8 cellular contexts compared by ENCODE assay signal in the genomic region with DNA sequence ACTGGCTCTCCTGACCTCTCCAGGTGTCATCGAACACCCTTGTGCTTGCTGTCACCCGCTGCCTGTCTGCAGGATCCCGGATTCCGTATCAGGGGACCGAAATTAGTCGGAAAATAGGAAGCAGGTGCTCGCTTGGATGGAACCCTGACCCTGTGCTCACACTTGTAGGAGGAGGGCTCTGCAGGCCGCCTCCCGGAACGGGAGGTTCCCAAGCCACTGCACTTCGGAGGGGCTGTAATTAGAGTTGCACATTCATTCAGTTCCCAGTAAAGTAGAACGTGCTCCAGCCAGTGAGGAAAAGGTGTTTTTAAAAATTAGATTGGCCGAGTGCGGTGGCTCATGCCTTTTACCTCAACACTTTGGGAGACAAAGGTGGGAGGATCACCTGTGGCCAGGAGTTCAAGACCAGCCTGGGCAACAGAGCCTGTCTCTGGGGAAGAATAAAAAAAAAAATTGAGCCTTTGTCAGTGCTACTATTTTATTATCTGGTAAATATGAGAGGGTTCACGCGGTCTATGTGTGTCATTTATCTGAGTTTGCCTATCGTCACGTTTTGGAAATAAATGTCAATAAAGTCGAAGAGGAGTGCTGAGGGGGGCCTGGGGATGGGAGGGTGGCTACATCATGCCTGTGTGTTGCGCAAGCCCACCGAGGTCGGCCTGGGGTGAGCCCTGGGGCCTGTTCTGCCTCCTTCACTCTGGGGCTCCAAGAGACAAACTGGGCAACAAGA. TPM values are rescaled to one million over a fixed set of nuclear protein-coding genes. Genes with fewer than 3 reads are reported as not detected.
DNase-seq lines count a peak whose midpoint lies in the region; ATAC-seq and TF ChIP-seq lines count a peak whose summit lies in the region.

No MANE protein-coding gene starts in this region.

- H3K9ac ChIP-seq in DND-41 (ENCODE audit: low read depth, low read length) = peak overlapping the region; percentile 99

- no peak for TF ChIP-seq CTCF in DND-41 (IDR thresholded peaks at IDR 0.05; ENCODE audit: borderline replicate concordance, extremely low read depth, low read length, poor library complexity, severe bottlenecking)
- no peak for TF ChIP-seq CTCF in RWPE1 (conservative IDR thresholded peaks at IDR 0.05; ENCODE audit: low read depth)
- TF ChIP-seq CTCF in sigmoid colon (IDR thresholded peaks at IDR 0.05) = no peak

- ATAC-seq in DND-41 (ENCODE audit: insufficient read depth, low read depth) = peak; percentile 84
- ATAC-seq in left ventricle myocardium superior = peak; percentile 55
- no peak for ATAC-seq in HG02588 (IDR thresholded peaks at IDR 0.05; ENCODE audit: unreplicated experiment)
- no peak for ATAC-seq in GM18867 (IDR thresholded peaks at IDR 0.05; ENCODE audit: unreplicated experiment)

- intact Hi-C loops in left ventricle myocardium superior (cut with micrococcal nuclease) = no loop called here
- intact Hi-C loops in sigmoid colon (cut with DNase I) = no loop called here

- no peaks in the 10 kb centered on the region for H3K9me3 Mint-ChIP-seq in activated naive CD8-positive, alpha-beta T cell treated with anti-CD3 and anti-CD28 coated beads for 36 hours

- CTCF ChIA-PET in RWPE1 (lab: Yijun Ruan, JAX) = interaction anchor here (1.2 kb wide), 1 partner anchor 90 kb away, joined by 5 read pairs; no protein-coding TSS in a partner anchor

- TF ChIP-seq EP300 in sigmoid colon (IDR thresholded peaks at IDR 0.05) = no peak

- peak overlapping the region; percentile 93 for H3K27ac Mint-ChIP-seq in activated naive CD8-positive, alpha-beta T cell treated with anti-CD3 and anti-CD28 coated beads for 36 hours

- peak overlapping the region; percentile 99 for H3K27ac ChIP-seq in DND-41 (ENCODE audit: low read length)
- H3K27ac ChIP-seq in RWPE1 = peak overlapping the region; percentile 97
- peak overlapping the region; percentile 95 to 99 (median 96) for H3K27ac ChIP-seq in sigmoid colon

- POLR2A ChIA-PET in RWPE1 (lab: Yijun Ruan, JAX; ENCODE audit: low non-redundant PET) = interaction anchor here (0.6 to 0.7 kb wide), 3 partner anchors 16 to 92 kb away, joined by 4 to 11 read pairs (median 10); no protein-coding TSS in a partner anchor

- peaks cover 25% of the 10 kb centered on the region for H3K36me3 Mint-ChIP-seq in activated naive CD8-positive, alpha-beta T cell treated with anti-CD3 and anti-CD28 coated beads for 36 hours

- H3K9me3 ChIP-seq in DND-41 (ENCODE audit: insufficient read depth, low read length, severe bottlenecking) (no peaks in the 10 kb centered on the region), MG63 (no peaks in the 10 kb centered on the region), sigmoid colon (no peaks in the 10 kb centered on the region)

- peak overlapping the region; percentile 70 for H3K4me2 ChIP-seq in DND-41 (ENCODE audit: insufficient read depth, low read length)

- H3K27me3 ChIP-seq in DND-41 (ENCODE audit: insufficient read depth, low read length, poor library complexity) = no peaks in the 10 kb centered on the region
- no peaks in the 10 kb centered on the region for H3K27me3 ChIP-seq in MG63
- H3K27me3 ChIP-seq in sigmoid colon = no peaks in the 10 kb centered on the region

- DNase-seq in DND-41 = peak; percentile 90
- peak; percentile 79 for DNase-seq in MG63
- DNase-seq in RWPE1 (ENCODE audit: low spot score) = peak; percentile 90
- DNase-seq in activated naive CD8-positive, alpha-beta T cell treated with anti-CD3 and anti-CD28 coated beads for 36 hours = peak; percentile 76
- DNase-seq in left ventricle myocardium superior = peak; percentile 74
- peak; percentile 74 for DNase-seq in sigmoid colon

- H3K36me3 ChIP-seq in DND-41 (ENCODE audit: insufficient read depth, low read length) (peaks cover 6% of the 10 kb centered on the region; the same call in 1 of the 2 replicates), MG63 (peaks cover 10% of the 10 kb centered on the region), sigmoid colon (no peaks in the 10 kb centered on the region)

- H3K4me1 Mint-ChIP-seq in activated naive CD8-positive, alpha-beta T cell treated with anti-CD3 and anti-CD28 coated beads for 36 hours = peaks cover 39% of the 10 kb centered on the region

- H3K4me3 Mint-ChIP-seq in activated naive CD8-positive, alpha-beta T cell treated with anti-CD3 and anti-CD28 coated beads for 36 hours = peak overlapping the region; percentile 96

- 12 to 22% methylated on average over 22 of the region's 22 CpGs for WGBS in sigmoid colon, 2 donors

- H3K27me3 Mint-ChIP-seq in activated naive CD8-positive, alpha-beta T cell treated with anti-CD3 and anti-CD28 coated beads for 36 hours = no peaks in the 10 kb centered on the region

- peak overlapping the region; percentile 71 for H2AFZ ChIP-seq in DND-41 (ENCODE audit: low read depth, low read length)

- no peaks in the 10 kb centered on the region for H4K20me1 ChIP-seq in DND-41 (ENCODE audit: insufficient read depth, low read length)

- H3K4me1 ChIP-seq in DND-41 (ENCODE audit: insufficient read depth, low read length) (peaks cover 34% of the 10 kb centered on the region), sigmoid colon (peaks cover 0 to 37% (median 21%) of the 10 kb centered on the region in 4 donors)

- H3K79me2 ChIP-seq in DND-41 (ENCODE audit: insufficient read depth, low read length) = peaks cover 50% of the 10 kb centered on the region

- no peak for TF ChIP-seq POLR2A in sigmoid colon (IDR thresholded peaks at IDR 0.05)

- H3K4me3 ChIP-seq in DND-41 (ENCODE audit: low read depth in 1 of 2, low read length in 2 of 2) = peak overlapping the region; percentile 100
- H3K4me3 ChIP-seq in MG63 = peak overlapping the region; percentile 99
- peak overlapping the region; percentile 79 to 98 (median 90) for H3K4me3 ChIP-seq in sigmoid colon

RNA-seq across cellular contexts. Expression of a gene that starts 1.5 kb away (rescaled TPM):
- total RNA-seq in MG63 (2014; rRNA removed; shearing (Covaris generic); ENCODE audit: low replicate concordance) = 27.7 and 33.2 TPM in 2 replicates
- total RNA-seq in activated naive CD8-positive, alpha-beta T cell treated with anti-CD3 and anti-CD28 coated beads for 36 hours = 10 to 100 TPM; 13.8 to 14.6 TPM
- total RNA-seq in left ventricle myocardium superior = 5.9 TPM
- total RNA-seq in sigmoid colon = 1 to 10 TPM; 6.2 to 8.2 (median 8.0) TPM
- polyA plus RNA-seq in sigmoid colon = 10 to 100 TPM in 1 of 3 donors, 1 to 10 TPM in 2; 6.0 to 15.1 (median 7.4) TPM

RNA-seq across cellular contexts. Expression of a gene that starts 24.8 kb away (rescaled TPM):
- 71.2 and 98.0 TPM in 2 replicates for total RNA-seq in MG63 (2014; rRNA removed; shearing (Covaris generic); ENCODE audit: low replicate concordance)
- total RNA-seq in activated naive CD8-positive, alpha-beta T cell treated with anti-CD3 and anti-CD28 coated beads for 36 hours = 10 to 100 TPM; 10.2 to 11.7 TPM
- 5.5 TPM for total RNA-seq in left ventricle myocardium superior
- 10 to 100 TPM; 14.6 to 22.1 (median 20.1) TPM for total RNA-seq in sigmoid colon
- polyA plus RNA-seq in sigmoid colon = 10 to 100 TPM in 1 of 3 donors, 1 to 10 TPM in 2; 1.8 to 25.2 (median 6.6) TPM

RNA-seq across cellular contexts. Expression of a gene that starts 29.7 kb away (rescaled TPM):
- total RNA-seq in MG63 (2014; rRNA removed; shearing (Covaris generic); ENCODE audit: low replicate concordance) = 13.4 and 22.7 TPM in 2 replicates
- total RNA-seq in activated naive CD8-positive, alpha-beta T cell treated with anti-CD3 and anti-CD28 coated beads for 36 hours = 10 to 100 TPM; 43.9 to 44.8 TPM
- total RNA-seq in left ventricle myocardium superior = 9.9 TPM
- total RNA-seq in sigmoid colon = 10 to 100 TPM; 19.6 to 44.3 (median 31.4) TPM
- 10 to 100 TPM in 1 of 3 donors, 1 to 10 TPM in 2; 3.6 to 22.4 (median 9.0) TPM for polyA plus RNA-seq in sigmoid colon

RNA-seq across cellular contexts. Expression of a gene that starts 54.4 kb away (rescaled TPM):
- 26.4 and 34.4 TPM in 2 replicates for total RNA-seq in MG63 (2014; rRNA removed; shearing (Covaris generic); ENCODE audit: low replicate concordance)
- total RNA-seq in activated naive CD8-positive, alpha-beta T cell treated with anti-CD3 and anti-CD28 coated beads for 36 hours = 10 to 100 TPM; 22.2 to 22.6 TPM
- total RNA-seq in left ventricle myocardium superior = 13.2 TPM
- 10 to 100 TPM in 3 of 4 donors, 1 to 10 TPM in 1; 9.5 to 48.1 (median 15.4) TPM for total RNA-seq in sigmoid colon
- 10 to 100 TPM in 1 of 3 donors, 1 to 10 TPM in 2; 1.2 to 38.4 (median 3.5) TPM for polyA plus RNA-seq in sigmoid colon

Comparison
In these comparisons a context has a peak if more than half of its experiments do, and no peak if none do; other contexts are left out.
1. ATAC-seq: peak in DND-41 (single experiment) and left ventricle myocardium superior (single experiment); none in HG02588 (single experiment) and GM18867 (single experiment).
2. Peak in every context shown above with its lines, with median percentiles within 50 percentile points of each other: DNase-seq, H3K27ac ChIP-seq and H3K4me3 ChIP-seq.